20 cellular contexts compared by ENCODE assay signal in the genomic region with DNA sequence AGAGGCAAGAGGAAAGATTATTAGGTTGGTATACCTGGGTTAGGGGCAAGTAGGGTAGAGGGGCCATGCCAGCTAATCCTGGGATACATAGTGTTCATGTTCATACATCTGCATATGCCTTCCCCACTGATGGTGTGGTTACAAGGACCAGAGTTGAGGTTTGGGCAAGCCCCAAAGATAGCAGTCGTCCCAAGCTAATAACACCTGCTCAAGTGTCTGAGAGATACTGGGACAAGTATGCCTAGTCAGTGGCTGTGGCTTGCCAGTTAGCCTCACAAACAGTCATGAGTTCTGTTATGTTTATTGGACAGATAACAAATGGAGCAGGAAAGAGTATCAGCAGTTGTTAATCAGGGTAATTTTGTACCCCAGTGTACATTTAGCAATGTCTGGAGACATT.
"Had no signal": no experiment of that assay in that cellular context is flagged by ENCODE, and none has a peak within 500 bp of the region (broad histone marks: within the 10 kb centered on the region; RNA-seq: fewer than 3 reads in every experiment).

No MANE protein-coding gene starts in this region.

- ATAC-seq: activated CD4-positive, alpha-beta T cell treated with anti-CD3 and anti-CD28 coated beads for 36 hours; activated CD8-positive, alpha-beta memory T cell treated with anti-CD3 and anti-CD28 coated beads, Interleukin-2, amount 10 ng/mL, durations not matched to agents 7 days and 5 days; activated naive CD4-positive, alpha-beta T cell treated with anti-CD3 and anti-CD28 coated beads, Interleukin-2, amount 50 U/mL, for 72 hours; body of pancreas; esophagus mucosa; left lung; natural killer cell; stimulated activated memory B cell treated with anti-CD40 and anti-IgM and Interleukin-4, amounts not matched to agents 10 μg/mL and 1 μg/mL and 100 μg/mL, for 72 hours had no signal

- H3K27me3 ChIP-seq: body of pancreas, colonic mucosa, left lung, neutrophil had no signal

- DNase-seq: activated CD4-positive, alpha-beta memory T cell treated with anti-CD3 and anti-CD28 coated beads for 36 hours; activated CD4-positive, alpha-beta T cell treated with anti-CD3 and anti-CD28 coated beads for 36 hours; activated CD8-positive, alpha-beta memory T cell treated with anti-CD3 and anti-CD28 coated beads, Interleukin-2, amount 10 ng/mL, durations not matched to agents 7 days and 5 days; activated effector memory CD4-positive, alpha-beta T cell treated with Interleukin-2 at 50 U/mL for 16 hours; activated T-cell treated with anti-CD3 and anti-CD28 coated beads, Interleukin-2, amount 50 U/mL, for 24 hours; amygdala; body of pancreas; caudate nucleus; colonic mucosa; hippocampal formation; kidney; left lung; mesenchymal stem cell; natural killer cell; WERI-Rb-1 had no signal

- H3K27ac ChIP-seq: body of pancreas, colonic mucosa, left lung, neutrophil, parathyroid adenoma, WERI-Rb-1 had no signal

- H3K36me3 ChIP-seq: colonic mucosa, left lung, neutrophil, WERI-Rb-1 had no signal

- H3K4me1 ChIP-seq: body of pancreas, colonic mucosa, left lung had no signal

- H3K4me3 ChIP-seq: body of pancreas, colonic mucosa, left lung had no signal

- FAIRE-seq: kidney had no signal

- H3K9me3 ChIP-seq: body of pancreas, colonic mucosa, neutrophil had no signal
